Comparison of ENCODE assay signal across 16 cellular contexts in the genomic region with DNA sequence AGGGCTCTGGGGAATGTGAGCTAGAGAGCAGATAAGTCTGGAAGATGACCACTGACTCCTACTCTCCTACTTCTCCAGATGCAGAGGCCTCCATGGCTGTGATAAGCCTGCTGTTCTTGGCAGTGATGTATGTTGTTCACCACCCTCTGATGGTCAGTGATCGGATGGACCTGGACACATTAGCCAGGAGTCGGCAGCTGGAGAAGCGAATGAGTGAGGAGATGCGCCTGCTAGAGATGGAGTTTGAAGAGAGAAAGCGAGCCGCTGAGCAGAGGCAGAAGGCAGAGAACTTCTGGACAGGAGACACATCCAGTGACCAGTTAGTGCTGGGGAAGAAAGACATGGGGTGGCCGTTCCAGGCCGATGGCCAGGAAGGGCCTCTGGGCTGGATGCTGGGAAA. TPM values are rescaled to one million over a fixed set of nuclear protein-coding genes. Genes with fewer than 3 reads are reported as not detected.
DNase-seq lines count a peak whose midpoint lies in the region; ATAC-seq, FAIRE-seq and TF ChIP-seq lines count a peak whose summit lies in the region.
"Had no signal": no experiment of that assay in that cellular context is flagged by ENCODE, and none has a peak within 500 bp of the region (broad histone marks: within the 10 kb centered on the region; RNA-seq: fewer than 3 reads in every experiment).

No MANE protein-coding gene starts in this region.

- H3K4me2 ChIP-seq in MM.1S (ENCODE audit: low read depth, low read length), result peak overlapping the region; percentile 93; the same call in 1 of the 2 replicates
- H3K4me2 ChIP-seq in GM12878 (ENCODE audit: control insufficient read depth, insufficient read depth), result peak overlapping the region; percentile 95

- H3K36me3 ChIP-seq in MM.1S (replicated peaks; ENCODE audit: insufficient read depth, low read length), result peaks cover 4% of the 10 kb centered on the region; the same call in 1 of the 2 replicates
- peaks cover 2 to 5% of the 10 kb centered on the region in 2 experiments; a peak in 2 of 4 replicates for H3K36me3 ChIP-seq in GM12878 (ENCODE audit: control insufficient read depth in 2 of 2, insufficient read depth in 2 of 2, low read length in 1 of 2)

- peak overlapping the region; percentile 85 for H3K27ac Mint-ChIP-seq in activated naive CD4-positive, alpha-beta T cell treated with anti-CD3 and anti-CD28 coated beads, Interleukin-2, amount 10 ng/mL, durations not matched to agents 7 days and 5 days
- H3K27ac Mint-ChIP-seq in stimulated activated effector memory CD8-positive, alpha-beta T cell treated with anti-CD3 and anti-CD28 coated beads, Interleukin-12 subunit alpha, Interleukin-12 subunit beta, amount 100 ng/mL, for 72 hours, result peak overlapping the region; percentile 95

- peaks cover 13% of the 10 kb centered on the region for H3K4me1 ChIP-seq in MM.1S (ENCODE audit: low read length)
- peaks cover 26% of the 10 kb centered on the region for H3K4me1 ChIP-seq in GM12878 (ENCODE audit: control insufficient read depth, insufficient read depth, low read length)

- RAD21 ChIA-PET in GM12878 (lab: Charles Lee; ENCODE audit: unreplicated experiment), result interaction anchor here (0.7 kb wide), 1 partner anchor 10 kb away, joined by 3 read pairs; no protein-coding TSS in a partner anchor

- no TSS peak for BruUV-seq in GM12878 (replicated peaks; lab: Mats Ljungman, UMichigan)

- H3K36me3 Mint-ChIP-seq in activated naive CD4-positive, alpha-beta T cell treated with anti-CD3 and anti-CD28 coated beads, Interleukin-2, amount 10 ng/mL, durations not matched to agents 7 days and 5 days, result peaks cover 41% of the 10 kb centered on the region
- peaks cover 60% of the 10 kb centered on the region for H3K36me3 Mint-ChIP-seq in stimulated activated effector memory CD8-positive, alpha-beta T cell treated with anti-CD3 and anti-CD28 coated beads, Interleukin-12 subunit alpha, Interleukin-12 subunit beta, amount 100 ng/mL, for 72 hours

- H3K4me1 Mint-ChIP-seq in activated naive CD4-positive, alpha-beta T cell treated with anti-CD3 and anti-CD28 coated beads, Interleukin-2, amount 10 ng/mL, durations not matched to agents 7 days and 5 days, result peaks cover 71% of the 10 kb centered on the region
- peaks cover 66% of the 10 kb centered on the region for H3K4me1 Mint-ChIP-seq in stimulated activated effector memory CD8-positive, alpha-beta T cell treated with anti-CD3 and anti-CD28 coated beads, Interleukin-12 subunit alpha, Interleukin-12 subunit beta, amount 100 ng/mL, for 72 hours

- H3K27me3 Mint-ChIP-seq in activated naive CD4-positive, alpha-beta T cell treated with anti-CD3 and anti-CD28 coated beads, Interleukin-2, amount 10 ng/mL, durations not matched to agents 7 days and 5 days, result no peaks in the 10 kb centered on the region

- H3K9me3 ChIP-seq in MM.1S (replicated peaks; ENCODE audit: insufficient read depth, low read length), result no peaks in the 10 kb centered on the region
- no peaks in the 10 kb centered on the region for H3K9me3 ChIP-seq in GM12878 (replicated peaks; ENCODE audit: control insufficient read depth, insufficient read depth, low read length)
- H3K9me3 ChIP-seq: spleen had no signal

- no peak overlapping the region for H3K9ac ChIP-seq in MM.1S (ENCODE audit: low read length)
- peak overlapping the region; percentile 75 for H3K9ac ChIP-seq in GM12878 (ENCODE audit: control insufficient read depth, insufficient read depth, low read length)
- H3K9ac ChIP-seq: parathyroid adenoma had no signal

- 99% methylated on average over 8 of the region's 8 CpGs for WGBS in GM12878 (ENCODE audit: insufficient coverage, insufficient replicate concordance, low lambda C conversion rate, missing lambda C conversion rate)

- no peak for DNase-seq in activated naive CD4-positive, alpha-beta T cell treated with anti-CD3 and anti-CD28 coated beads, Interleukin-2, amount 10 ng/mL, durations not matched to agents 7 days and 5 days
- DNase-seq in activated naive CD4-positive, alpha-beta T cell treated with Interleukin-2 at 50 U/mL for 16 hours, result no peak
- DNase-seq in MM.1S (no peak), GM12878 (ENCODE audit: low read depth, low spot score) (no peak), NOMO-1 treated with dmso at 0.1 percent for 144 hours (lab: John Stamatoyannopoulos, UW; ENCODE audit: unreplicated experiment) (no peak)
- DNase-seq in stimulated activated effector memory CD8-positive, alpha-beta T cell treated with anti-CD3 and anti-CD28 coated beads, Interleukin-12 subunit alpha, Interleukin-12 subunit beta, amount 100 ng/mL, for 72 hours (ENCODE audit: low spot score in 2 of 2), result no peak
- DNase-seq: cerebellar nuclear complex, H7, islet precursor cell, midbrain, NCI-H1417 treated with DMSO at 0.1 percent for 48 hours, NCI-H345 had no signal

- ATAC-seq in GM12878 (no peak), GM18519 (IDR thresholded peaks at IDR 0.05; ENCODE audit: low FRiP score, unreplicated experiment) (no peak), GM21447 (IDR thresholded peaks at IDR 0.05; ENCODE audit: unreplicated experiment) (no peak)
- no peak for ATAC-seq in stimulated activated effector memory CD8-positive, alpha-beta T cell treated with anti-CD3 and anti-CD28 coated beads, Interleukin-12 subunit alpha, Interleukin-12 subunit beta, amount 100 ng/mL, for 72 hours

- no peak for FAIRE-seq in GM12878 (lab: Jason Lieb, UNC)

- peaks cover 33% of the 10 kb centered on the region for H3K79me2 ChIP-seq in MM.1S (ENCODE audit: low read length)
- peaks cover 13% of the 10 kb centered on the region for H3K79me2 ChIP-seq in GM12878 (ENCODE audit: control insufficient read depth, insufficient read depth, low read length)
- H3K79me2 ChIP-seq: parathyroid adenoma had no signal

- no peak overlapping the region for H3K4me3 ChIP-seq in MM.1S (ENCODE audit: low read length)
- H3K4me3 ChIP-seq in GM12878, result peak overlapping the region; percentile 89

- CTCF ChIA-PET in activated naive CD4-positive, alpha-beta T cell treated with anti-CD3 and anti-CD28 coated beads, Interleukin-2, amount 10 ng/mL, durations not matched to agents 7 days and 5 days (lab: Charles Lee), result interaction anchor here (1.2 to 1.8 kb wide), 2 partner anchors 8 to 16 kb away, joined by 4 to 5 read pairs; a partner anchor contains a TSS
- CTCF ChIA-PET in GM12878 (lab: Yijun Ruan, JAX), result interaction anchor here (1.6 to 2.1 kb wide), 2 partner anchors 8 to 188 kb away, joined by 5 to 6 read pairs; a partner anchor contains a TSS

- peak overlapping the region; percentile 85 for H3K4me3 Mint-ChIP-seq in activated naive CD4-positive, alpha-beta T cell treated with anti-CD3 and anti-CD28 coated beads, Interleukin-2, amount 10 ng/mL, durations not matched to agents 7 days and 5 days
- H3K4me3 Mint-ChIP-seq in stimulated activated effector memory CD8-positive, alpha-beta T cell treated with anti-CD3 and anti-CD28 coated beads, Interleukin-12 subunit alpha, Interleukin-12 subunit beta, amount 100 ng/mL, for 72 hours, result peak overlapping the region; percentile 98

- TF ChIP-seq CTCF in MM.1S (IDR thresholded peaks at IDR 0.05; ENCODE audit: low read length), result no peak
- no peak for TF ChIP-seq CTCF in GM12878 (IDR thresholded peaks at IDR 0.05 in 2 of 3, conservative IDR thresholded peaks at IDR 0.05 in 1 of 3; ENCODE audit: control insufficient read depth in 2 of 3, extremely low read depth in 1 of 3, insufficient read depth in 1 of 3, low read depth in 3 of 3, low read length in 3 of 3)

- no peak for TF ChIP-seq EP300 in GM12878 (IDR thresholded peaks at IDR 0.05; ENCODE audit: borderline replicate concordance in 1 of 2, control insufficient read depth in 1 of 2, low read depth in 2 of 2, low read length in 2 of 2)

- in situ Hi-C loops in GM12878 (cut with MboI), result no loop called here

- H2AFZ ChIP-seq in MM.1S (ENCODE audit: low read length) (no peak overlapping the region), GM12878 (ENCODE audit: control insufficient read depth, low read depth, low read length) (no peak overlapping the region)
- H2AFZ ChIP-seq: parathyroid adenoma had no signal

- POLR2A ChIA-PET in GM12878 (lab: Charles Lee), result interaction anchor here (3.3 to 7.7 kb wide), 2 partner anchors 9 to 18 kb away, joined by 12 to 151 read pairs; a partner anchor contains a TSS

- TF ChIP-seq POLR2A in GM12878 (IDR thresholded peaks at IDR 0.05; ENCODE audit: low read depth, low read length), result no peak

- H3F3A ChIP-seq in MM.1S (ENCODE audit: insufficient read depth, low read length), result peaks cover 12% of the 10 kb centered on the region

- no peak overlapping the region for H3K27ac ChIP-seq in MM.1S (ENCODE audit: low read length)
- no peak overlapping the region; the same call in 1 of the 2 replicates for H3K27ac ChIP-seq in GM12878 (ENCODE audit: control insufficient read depth, insufficient read depth)
- H3K27ac ChIP-seq: parathyroid adenoma had no signal

- no peaks in the 10 kb centered on the region for H3K9me3 Mint-ChIP-seq in activated naive CD4-positive, alpha-beta T cell treated with anti-CD3 and anti-CD28 coated beads, Interleukin-2, amount 10 ng/mL, durations not matched to agents 7 days and 5 days
- H3K9me3 Mint-ChIP-seq in stimulated activated effector memory CD8-positive, alpha-beta T cell treated with anti-CD3 and anti-CD28 coated beads, Interleukin-12 subunit alpha, Interleukin-12 subunit beta, amount 100 ng/mL, for 72 hours, result no peaks in the 10 kb centered on the region

- TF ChIP-seq RAD21 in GM12878 (IDR thresholded peaks at IDR 0.05; ENCODE audit: insufficient read depth, low read depth, low read length), result no peak

- H3K27me3 ChIP-seq in MM.1S (replicated peaks; ENCODE audit: insufficient read depth, low read length), result no peaks in the 10 kb centered on the region
- no peaks in the 10 kb centered on the region for H3K27me3 ChIP-seq in GM12878 (replicated peaks in 1 of 2; ENCODE audit: control insufficient read depth in 2 of 2, insufficient read depth in 2 of 2, low read length in 1 of 2)

- intact Hi-C loops in GM12878 (cut with micrococcal nuclease; ENCODE audit: unreplicated experiment), result no loop called here

- SMC1A ChIA-PET in GM12878 (lab: Charles Lee; ENCODE audit: uncharacterized antibody, unreplicated experiment), result interaction anchor here (13.4 kb wide), 1 partner anchor 11 kb away, joined by 231 read pairs; a partner anchor contains a TSS

- H3K9me2 ChIP-seq in MM.1S (replicated peaks; ENCODE audit: insufficient read depth, low read length), result no peaks in the 10 kb centered on the region

- H4K20me1 ChIP-seq in MM.1S (ENCODE audit: insufficient read depth, low read length) (no peaks in the 10 kb centered on the region), GM12878 (ENCODE audit: control insufficient read depth, insufficient read depth) (no peaks in the 10 kb centered on the region)

RNA-seq across cellular contexts. Expression of a gene that starts 1.4 kb away (rescaled TPM):
- total RNA-seq in GM12878 (2013; cell fraction: nucleolus; rRNA removed), result 16.9 and 20.9 TPM in 2 replicates
- total RNA-seq in GM12878 (2014; rRNA removed), result 28.7 and 29.6 TPM in 2 replicates
- total RNA-seq in GM12878 (2014; rRNA removed; fragmentation: Illumina TruSeq; extraction: Trizol), result 16.8 and 17.1 TPM in 2 replicates
- 23.8 and 28.7 TPM in 2 replicates for total RNA-seq in GM12878 (2021)
- polyA plus RNA-seq in GM12878 (2011; ENCODE audit: low read depth), result 5.3 TPM
- 6.8 and 11.7 TPM in 2 replicates for polyA plus RNA-seq in GM12878 (2011; rRNA removed)
- 15.0 and 15.6 TPM in 2 replicates for polyA plus RNA-seq in GM12878 (2011; cell fraction: cytosol; rRNA removed)
- 6.4 and 7.1 TPM in 2 replicates for polyA plus RNA-seq in GM12878 (2011; cell fraction: nucleus; rRNA removed)
- polyA plus RNA-seq in GM12878 (2012), result 7.8 and 9.6 TPM in 2 replicates
- polyA plus RNA-seq in GM12878 (2014; fragmentation: Illumina TruSeq; extraction: Trizol), result 16.1 and 20.6 TPM in 2 replicates
- 1 to 10 TPM; 4.9 to 5.7 TPM for polyA plus RNA-seq in GM12878 (2014; fragmentation: Nextera tagmentation; extraction: Ambion mirVana)
- 16.8 and 18.8 TPM in 2 replicates for polyA plus RNA-seq in GM12878 (2014; rRNA removed)
- polyA plus RNA-seq in GM12878 (2016; fragmentation: Nextera tagmentation; extraction: Ambion mirVana), result 1 to 10 TPM; 9.9 TPM
- polyA minus RNA-seq in GM12878 (2011; rRNA and poly(A)+ RNA removed), result 14.0 and 19.4 TPM in 2 replicates
- 6.3 and 6.8 TPM in 2 replicates for polyA minus RNA-seq in GM12878 (2011; cell fraction: cytosol; rRNA and poly(A)+ RNA removed)
- polyA minus RNA-seq in GM12878 (2011; cell fraction: nucleus; rRNA and poly(A)+ RNA removed), result 4.2 and 9.0 TPM in 2 replicates

RNA-seq across cellular contexts. Expression of a gene that starts 9.0 kb away (rescaled TPM):
- total RNA-seq in GM12878 (2013; cell fraction: nucleolus; rRNA removed), result 23.0 and 28.6 TPM in 2 replicates
- total RNA-seq in GM12878 (2014; rRNA removed), result 58.1 and 66.4 TPM in 2 replicates
- 63.6 and 64.5 TPM in 2 replicates for total RNA-seq in GM12878 (2014; rRNA removed; fragmentation: Illumina TruSeq; extraction: Trizol)
- 67.0 and 71.0 TPM in 2 replicates for total RNA-seq in GM12878 (2021)
- polyA plus RNA-seq in GM12878 (2011; ENCODE audit: low read depth), result 21.2 TPM
- 67.7 and 71.2 TPM in 2 replicates for polyA plus RNA-seq in GM12878 (2011; rRNA removed)
- 71.1 and 75.5 TPM in 2 replicates for polyA plus RNA-seq in GM12878 (2011; cell fraction: cytosol; rRNA removed)
- 65.1 and 68.2 TPM in 2 replicates for polyA plus RNA-seq in GM12878 (2011; cell fraction: nucleus; rRNA removed)
- 17.5 and 27.0 TPM in 2 replicates for polyA plus RNA-seq in GM12878 (2012)
- 90.1 and 107 TPM in 2 replicates for polyA plus RNA-seq in GM12878 (2014; fragmentation: Illumina TruSeq; extraction: Trizol)
- polyA plus RNA-seq in GM12878 (2014; fragmentation: Nextera tagmentation; extraction: Ambion mirVana), result 10 to 100 TPM; 42.6 to 45.8 TPM
- polyA plus RNA-seq in GM12878 (2014; rRNA removed), result 66.2 and 71.4 TPM in 2 replicates
- 10 to 100 TPM; 69.6 to 73.4 TPM for polyA plus RNA-seq in GM12878 (2016; fragmentation: Nextera tagmentation; extraction: Ambion mirVana)
- polyA minus RNA-seq in GM12878 (2011; rRNA and poly(A)+ RNA removed), result 57.9 and 60.6 TPM in 2 replicates
- polyA minus RNA-seq in GM12878 (2011; cell fraction: cytosol; rRNA and poly(A)+ RNA removed), result 21.6 and 31.8 TPM in 2 replicates
- polyA minus RNA-seq in GM12878 (2011; cell fraction: nucleus; rRNA and poly(A)+ RNA removed), result 21.2 and 28.6 TPM in 2 replicates

RNA-seq across cellular contexts. Expression of a gene that starts 21.2 kb away (rescaled TPM):
- total RNA-seq in GM12878 (2013; cell fraction: nucleolus; rRNA removed), result 125 and 137 TPM in 2 replicates
- 68.7 and 72.9 TPM in 2 replicates for total RNA-seq in GM12878 (2014; rRNA removed)
- total RNA-seq in GM12878 (2014; rRNA removed; fragmentation: Illumina TruSeq; extraction: Trizol), result 59.2 and 61.9 TPM in 2 replicates
- total RNA-seq in GM12878 (2021), result 147 and 158 TPM in 2 replicates
- 99.9 TPM for polyA plus RNA-seq in GM12878 (2011; ENCODE audit: low read depth)
- polyA plus RNA-seq in GM12878 (2011; rRNA removed), result 106 and 176 TPM in 2 replicates
- polyA plus RNA-seq in GM12878 (2011; cell fraction: cytosol; rRNA removed), result 277 and 280 TPM in 2 replicates
- polyA plus RNA-seq in GM12878 (2011; cell fraction: nucleus; rRNA removed), result 305 and 387 TPM in 2 replicates
- 117 and 126 TPM in 2 replicates for polyA plus RNA-seq in GM12878 (2012)
- 111 and 157 TPM in 2 replicates for polyA plus RNA-seq in GM12878 (2014; fragmentation: Illumina TruSeq; extraction: Trizol)
- 10 to 100 TPM; 61.6 to 64.6 TPM for polyA plus RNA-seq in GM12878 (2014; fragmentation: Nextera tagmentation; extraction: Ambion mirVana)
- polyA plus RNA-seq in GM12878 (2014; rRNA removed), result 145 and 147 TPM in 2 replicates
- polyA plus RNA-seq in GM12878 (2016; fragmentation: Nextera tagmentation; extraction: Ambion mirVana), result 100 to 1,000 TPM; 100 to 111 TPM
- polyA minus RNA-seq in GM12878 (2011; rRNA and poly(A)+ RNA removed), result 395 and 413 TPM in 2 replicates
- polyA minus RNA-seq in GM12878 (2011; cell fraction: cytosol; rRNA and poly(A)+ RNA removed), result 106 and 118 TPM in 2 replicates
- 79.8 and 136 TPM in 2 replicates for polyA minus RNA-seq in GM12878 (2011; cell fraction: nucleus; rRNA and poly(A)+ RNA removed)
